ENCODE assay signal across 19 cellular contexts in genomic region chr6:110778331-110778730, GRCh38. TPM values are rescaled to one million over a fixed set of nuclear protein-coding genes. Genes with fewer than 3 reads are reported as not detected.
A peak's percentile ranks its signal among the peaks of the same experiment; 100 is the strongest.
DNase-seq lines count a peak whose midpoint lies in the region; ATAC-seq, FAIRE-seq and TF ChIP-seq lines count a peak whose summit lies in the region.
"Had no signal": no experiment of that assay in that cellular context is flagged by ENCODE, and none has a peak within 500 bp of the region (broad histone marks: within the 10 kb centered on the region; RNA-seq: fewer than 3 reads in every experiment).

No MANE protein-coding gene starts in this region.

- no peak for TF ChIP-seq POLR2A in GM12891 (IDR thresholded peaks at IDR 0.05; ENCODE audit: low read depth, low read length)

- in situ Hi-C loops in ACHN (cut with HindIII; ENCODE audit: low pct_ligation_motif_present, low pct_unique_long_range_greater_than_20kb, low sequenced_read_pairs): no loop called here

- no peaks in the 10 kb centered on the region for H3K9me3 Mint-ChIP-seq in astrocyte (ENCODE audit: unreplicated experiment)
- no peaks in the 10 kb centered on the region for H3K9me3 Mint-ChIP-seq in CD8-positive, alpha-beta T cell
- H3K9me3 Mint-ChIP-seq: CD8-positive, alpha-beta memory T cell had no signal

- H3K36me3 ChIP-seq in astrocyte (ENCODE audit: insufficient read depth, low read length) (no peaks in the 10 kb centered on the region), small intestine (ENCODE audit: control insufficient read depth in 2 of 2, insufficient read depth in 2 of 2, low read length in 2 of 2) (no peaks in the 10 kb centered on the region)
- H3K36me3 ChIP-seq in CD8-positive, alpha-beta T cell (ENCODE audit: insufficient read depth, low read length): no peaks in the 10 kb centered on the region

- H3K27ac Mint-ChIP-seq in astrocyte (ENCODE audit: unreplicated experiment): no peak overlapping the region
- H3K27ac Mint-ChIP-seq in CD8-positive, alpha-beta T cell: no peak overlapping the region
- H3K27ac Mint-ChIP-seq: B cell had no signal

- POLR2A ChIA-PET in CD8-positive, alpha-beta T cell (lab: Charles Lee): no interaction called here

- H3K36me3 Mint-ChIP-seq in astrocyte (ENCODE audit: low read depth, unreplicated experiment): no peaks in the 10 kb centered on the region
- no peaks in the 10 kb centered on the region for H3K36me3 Mint-ChIP-seq in CD8-positive, alpha-beta T cell

- FAIRE-seq in GM12891 (lab: Jason Lieb, UNC): peak; percentile 52
- peak; percentile 51 for FAIRE-seq in GM19239 (lab: Jason Lieb, UNC)
- FAIRE-seq in astrocyte (lab: Jason Lieb, UNC): peak; percentile 64
- peak; percentile 33 for FAIRE-seq in small intestine (lab: Jason Lieb, UNC)
- FAIRE-seq: A549 had no signal

- H3K4me1 ChIP-seq in astrocyte (ENCODE audit: insufficient read depth, low read length) (no peaks in the 10 kb centered on the region), small intestine (ENCODE audit: control insufficient read depth in 2 of 2, insufficient read depth in 1 of 2, low read depth in 1 of 2, low read length in 1 of 2) (peaks cover 0 to 2% of the 10 kb centered on the region in 2 donors)
- H3K4me1 ChIP-seq in CD8-positive, alpha-beta T cell (ENCODE audit: insufficient read depth, low read length): no peaks in the 10 kb centered on the region
- H3K4me1 ChIP-seq: A549 had no signal

- no peak for ATAC-seq in CD8-positive, alpha-beta T cell
- ATAC-seq: A549 had no signal

- CTCF ChIA-PET in CD8-positive, alpha-beta T cell (lab: Charles Lee): no interaction called here

- H3K27me3 ChIP-seq in astrocyte (ENCODE audit: insufficient read depth, low read length) (no peaks in the 10 kb centered on the region), small intestine (ENCODE audit: control insufficient read depth in 2 of 2, insufficient read depth in 2 of 2, low read length in 2 of 2) (no peaks in the 10 kb centered on the region)
- no peaks in the 10 kb centered on the region for H3K27me3 ChIP-seq in CD8-positive, alpha-beta T cell (ENCODE audit: insufficient read depth, low read length)
- H3K27me3 ChIP-seq: BLaER1 treated with 17β-estradiol and CSF1 and Interleukin-3, amounts not matched to agents 10 nM and 100 nM had no signal

- no peaks in the 10 kb centered on the region for H3K4me1 Mint-ChIP-seq in astrocyte (ENCODE audit: low read depth, unreplicated experiment)
- peaks cover 16% of the 10 kb centered on the region for H3K4me1 Mint-ChIP-seq in CD8-positive, alpha-beta T cell (ENCODE audit: low read depth)

- H3K27ac ChIP-seq in astrocyte (ENCODE audit: low read depth, low read length) (no peak overlapping the region), small intestine (ENCODE audit: low read depth in 1 of 2, low read length in 1 of 2) (no peak overlapping the region)
- H3K27ac ChIP-seq in CD8-positive, alpha-beta T cell (ENCODE audit: low read depth, low read length): no peak overlapping the region
- H3K27ac ChIP-seq: A549; BLaER1 treated with 17β-estradiol and CSF1 and Interleukin-3, amounts not matched to agents 10 nM and 100 nM; GM23248; HL-60 had no signal

- H3K4me2 ChIP-seq in astrocyte (ENCODE audit: low read length): no peak overlapping the region
- H3K4me2 ChIP-seq: A549; BLaER1 treated with 17β-estradiol and CSF1 and Interleukin-3, amounts not matched to agents 10 nM and 100 nM had no signal

- no peak overlapping the region for H2AFZ ChIP-seq in astrocyte (ENCODE audit: low read depth, low read length)
- H2AFZ ChIP-seq: GM23248 had no signal

- no peaks in the 10 kb centered on the region for H3K27me3 Mint-ChIP-seq in astrocyte (ENCODE audit: low read depth, unreplicated experiment)
- H3K27me3 Mint-ChIP-seq in CD8-positive, alpha-beta T cell (ENCODE audit: low read depth): no peaks in the 10 kb centered on the region
- H3K27me3 Mint-ChIP-seq: B cell had no signal

- H3K4me3 Mint-ChIP-seq in astrocyte (ENCODE audit: unreplicated experiment): no peak overlapping the region
- H3K4me3 Mint-ChIP-seq in CD8-positive, alpha-beta T cell: no peak overlapping the region
- H3K4me3 Mint-ChIP-seq: B cell; CD8-positive, alpha-beta memory T cell had no signal

- no peak for TF ChIP-seq CTCF in astrocyte (IDR thresholded peaks at IDR 0.05; ENCODE audit: insufficient read depth, low read depth, low read length)
- TF ChIP-seq CTCF in CD8-positive, alpha-beta T cell (IDR thresholded peaks at IDR 0.05): no peak

- 79 to 90% (median 86%) methylated on average over 1 of the region's 1 CpG for WGBS in small intestine, 3 donors

- intact Hi-C loops in CD8-positive, alpha-beta T cell (cut with DNase I, micrococcal nuclease): no loop called here

- no peaks in the 10 kb centered on the region for H3K79me2 ChIP-seq in astrocyte (ENCODE audit: insufficient read depth, low read length)

- no peak overlapping the region for H3K4me3 ChIP-seq in astrocyte (ENCODE audit: insufficient read depth, low read depth, low read length)
- H3K4me3 ChIP-seq in small intestine (ENCODE audit: low read depth in 1 of 2, low read length in 2 of 2): no peak overlapping the region
- no peak overlapping the region for H3K4me3 ChIP-seq in CD8-positive, alpha-beta T cell (ENCODE audit: low read depth, low read length)
- H3K4me3 ChIP-seq: A549; BLaER1 treated with 17β-estradiol and CSF1 and Interleukin-3, amounts not matched to agents 10 nM and 100 nM; GM23248 had no signal

- DNase-seq in GM12891 (ENCODE audit: insufficient read length, low spot score) (no peak), GM19239 (ENCODE audit: insufficient read length, low spot score) (no peak), astrocyte (ENCODE audit: low read depth) (no peak), small intestine (no peak), ACHN (no peak), NCI-H2227 treated with DMSO at 0.1 percent for 48 hours (lab: John Stamatoyannopoulos, UW) (no peak)
- DNase-seq in CD8-positive, alpha-beta T cell: no peak
- DNase-seq: CD8-positive, alpha-beta memory T cell; COR-L47; DMS 273 treated with DMSO at 0.1 percent for 48 hours; DMS53; DND-41; EL; GM23248; HCEC 1CT had no signal

- no peaks in the 10 kb centered on the region for H3K9me3 ChIP-seq in astrocyte (ENCODE audit: insufficient read depth, low read depth, low read length)
- no peaks in the 10 kb centered on the region for H3K9me3 ChIP-seq in small intestine (ENCODE audit: control insufficient read depth, low read depth)
- no peaks in the 10 kb centered on the region for H3K9me3 ChIP-seq in CD8-positive, alpha-beta T cell (ENCODE audit: low read length)
- H3K9me3 ChIP-seq: A549 had no signal

- peaks cover 10% of the 10 kb centered on the region for H4K20me1 ChIP-seq in astrocyte (ENCODE audit: insufficient read depth, low read length)

- no peak overlapping the region for H3K9ac ChIP-seq in astrocyte (ENCODE audit: low read length)
- H3K9ac ChIP-seq: BLaER1 treated with 17β-estradiol and CSF1 and Interleukin-3, amounts not matched to agents 10 nM and 100 nM; GM23248 had no signal

TF ChIP-seq in GM12891, 5 proteins besides CTCF, POLR2A, EP300 and RAD21:
- TF ChIP-seq PAX5 (IDR thresholded peaks at IDR 0.05; ENCODE audit: insufficient read depth, low read length, severe bottlenecking) (no peak), POU2F2 (IDR thresholded peaks at IDR 0.05; ENCODE audit: low read depth, low read length) (no peak), SPI1 (IDR thresholded peaks at IDR 0.05; ENCODE audit: low read depth, low read length) (no peak), TAF1 (IDR thresholded peaks at IDR 0.05; ENCODE audit: low read depth, low read length) (no peak), POLR2AphosphoS5 (IDR thresholded peaks at IDR 0.05; ENCODE audit: low read depth, low read length) (no peak)

RNA-seq across cellular contexts. Expression of gene CDK19, which starts 36.9 kb away (rescaled TPM):
- polyA plus RNA-seq in GM12891 (2012; ENCODE audit: low read depth, missing spikeins): 9.6 TPM
- total RNA-seq in astrocyte: 20.4 and 21.8 TPM in 2 replicates
- 1 to 10 TPM; 4.3 to 7.4 (median 7.4) TPM for polyA plus RNA-seq in small intestine
- 1 to 10 TPM; 4.9 to 5.0 TPM for total RNA-seq in CD8-positive, alpha-beta T cell
